In genomic region chr1:10866314-10867091, GRCh38 we compare ENCODE assay signal across 8 cellular contexts.
DNase-seq lines count a peak whose midpoint lies in the region; ATAC-seq and TF ChIP-seq lines count a peak whose summit lies in the region.

No MANE protein-coding gene starts in this region.

- peak; percentile 32 to 61 (median 45) for ATAC-seq in T-cell (replicated peaks in 1 of 4)
- ATAC-seq in central memory CD8-positive, alpha-beta T cell (replicated peaks; ENCODE audit: extremely low read depth, poor library complexity, severe bottlenecking), result no peak

- no peaks in the 10 kb centered on the region for H3K79me1 ChIP-seq in mesenchymal stem cell (replicated peaks; ENCODE audit: low read length, poor library complexity, severe bottlenecking)

- no peak overlapping the region for H3K9ac ChIP-seq in mesenchymal stem cell (ENCODE audit: low read length)

- peak overlapping the region; percentile 92 for H3K4me2 ChIP-seq in mesenchymal stem cell (ENCODE audit: low read length, poor library complexity, severe bottlenecking)

- no peak overlapping the region for H2BK120ac ChIP-seq in mesenchymal stem cell (ENCODE audit: low read depth, low read length)

- no peak overlapping the region for H3K14ac ChIP-seq in mesenchymal stem cell (ENCODE audit: low read length in 2 of 2)

- peak overlapping the region; percentile 58 to 68 (median 68) for H3K4me3 Mint-ChIP-seq in T-cell
- H3K4me3 Mint-ChIP-seq in central memory CD8-positive, alpha-beta T cell, result peak overlapping the region; percentile 63

- H3K36me3 ChIP-seq in HEK293 (ENCODE audit: control insufficient read depth in 2 of 2, insufficient read depth in 1 of 2, low read length in 2 of 2) (no peaks in the 10 kb centered on the region), mesenchymal stem cell (ENCODE audit: control insufficient read depth in 1 of 2, insufficient read depth in 2 of 2, low read depth in 1 of 2, low read length in 2 of 2) (no peaks in the 10 kb centered on the region), thymus (ENCODE audit: control insufficient read depth, insufficient read depth) (no peaks in the 10 kb centered on the region)

- DNase-seq in T-cell (peak in 22 of 34 experiments; percentile 2 to 37 (median 13)), mesenchymal stem cell (peak; percentile 22), cerebellar nuclear complex (lab: John Stamatoyannopoulos, UW) (no peak), SIG-M5 (lab: John Stamatoyannopoulos, UW) (no peak)
- DNase-seq in central memory CD8-positive, alpha-beta T cell (ENCODE audit: low spot score in 2 of 2), result no peak
- DNase-seq in NK-92 treated with Interleukin-12 subunit alpha and Interleukin-12 subunit beta, amount 100 ng/mL, for 24 hours (lab: John Stamatoyannopoulos, UW), result no peak

- peaks cover 12 to 30% (median 18%) of the 10 kb centered on the region in 3 donors for H3K4me1 Mint-ChIP-seq in T-cell
- H3K4me1 Mint-ChIP-seq in central memory CD8-positive, alpha-beta T cell, result peaks cover 8% of the 10 kb centered on the region

- H3K36me3 Mint-ChIP-seq in T-cell, result no peaks in the 10 kb centered on the region
- H3K36me3 Mint-ChIP-seq in central memory CD8-positive, alpha-beta T cell (ENCODE audit: insufficient read depth), result no peaks in the 10 kb centered on the region

- H2AK5ac ChIP-seq in mesenchymal stem cell (ENCODE audit: low read length, severe bottlenecking), result no peak overlapping the region

- H3K9me3 ChIP-seq in HEK293 (ENCODE audit: control insufficient read depth, insufficient read depth, low read depth, low read length) (no peaks in the 10 kb centered on the region), mesenchymal stem cell (ENCODE audit: control insufficient read depth, low read length) (no peaks in the 10 kb centered on the region), thymus (ENCODE audit: control insufficient read depth) (no peaks in the 10 kb centered on the region)

- no peak overlapping the region for H2BK12ac ChIP-seq in mesenchymal stem cell (ENCODE audit: low read length in 2 of 2)

- H3K27me3 ChIP-seq in mesenchymal stem cell (ENCODE audit: control insufficient read depth in 1 of 2, insufficient read depth in 1 of 2, low read length in 2 of 2), result peaks cover 75 to 88% of the 10 kb centered on the region in 2 experiments
- peaks cover 50% of the 10 kb centered on the region for H3K27me3 ChIP-seq in thymus (ENCODE audit: control insufficient read depth, insufficient read depth)

- H4K91ac ChIP-seq in mesenchymal stem cell (ENCODE audit: low read length), result no peak overlapping the region

- no peak for TF ChIP-seq CTCF in HEK293 (tag by site-specific recombination; IDR thresholded peaks at IDR 0.05)

- no peak overlapping the region for H2AFZ ChIP-seq in mesenchymal stem cell (ENCODE audit: low read depth, low read length)

- CTCF ChIA-PET in HEK293 (lab: Yijun Ruan, JAX), result interaction anchor here (0.6 to 2.0 kb wide), 12 partner anchors 12 to 437 kb away, joined by 3 to 8 read pairs (median 4); no protein-coding TSS in a partner anchor
- CTCF ChIA-PET in T-cell (lab: Charles Lee), result interaction anchor here in 1 of 2 donors (0.7 to 1.3 kb wide), 3 partner anchors 359 to 371 kb away, joined by 3 to 5 read pairs (median 4); no protein-coding TSS in a partner anchor

- H2BK15ac ChIP-seq in mesenchymal stem cell (ENCODE audit: low read depth, poor library complexity, severe bottlenecking), result no peak overlapping the region

- peaks cover 35 to 69% of the 10 kb centered on the region in 2 donors for H3K27me3 Mint-ChIP-seq in T-cell
- H3K27me3 Mint-ChIP-seq in central memory CD8-positive, alpha-beta T cell, result peaks cover 74% of the 10 kb centered on the region

- no peak overlapping the region for H4K8ac ChIP-seq in mesenchymal stem cell (ENCODE audit: low read length)

- H3K27ac ChIP-seq in HEK293 (ENCODE audit: extremely low read depth, low read depth, low read length) (no peak overlapping the region), mesenchymal stem cell (ENCODE audit: low read length, poor library complexity, severe bottlenecking) (no peak overlapping the region), thymus (ENCODE audit: low read depth) (no peak overlapping the region)

- H3K4ac ChIP-seq in mesenchymal stem cell (ENCODE audit: low read depth in 1 of 2, low read length in 2 of 2), result no peak overlapping the region

- H3K4me1 ChIP-seq in HEK293 (ENCODE audit: control insufficient read depth, insufficient read depth, low read length) (no peaks in the 10 kb centered on the region), mesenchymal stem cell (ENCODE audit: control insufficient read depth, insufficient read depth, low read depth, low read length) (peaks cover 10% of the 10 kb centered on the region), thymus (ENCODE audit: control insufficient read depth, insufficient read depth, low read length) (peaks cover 3% of the 10 kb centered on the region)

- POLR2A ChIA-PET in HEK293 (lab: Yijun Ruan, JAX), result interaction anchor here (0.6 to 0.7 kb wide), 2 partner anchors 338 to 895 kb away, joined by 3 read pairs; no protein-coding TSS in a partner anchor
- POLR2A ChIA-PET in T-cell (lab: Charles Lee), result interaction anchor here (0.5 to 0.6 kb wide), 2 partner anchors 229 to 907 kb away, joined by 4 to 5 read pairs; no protein-coding TSS in a partner anchor

- no peak overlapping the region for H2BK5ac ChIP-seq in mesenchymal stem cell (ENCODE audit: low read depth, low read length, poor library complexity, severe bottlenecking)

- H3K18ac ChIP-seq in mesenchymal stem cell (ENCODE audit: low read depth in 1 of 2, low read length in 2 of 2), result no peak overlapping the region

- 9% methylated on average over 23 of the region's 31 CpGs for WGBS in mesenchymal stem cell
- WGBS in thymus, result 6% methylated on average over 31 of the region's 31 CpGs

- no peak overlapping the region for H3K27ac Mint-ChIP-seq in T-cell
- no peak overlapping the region for H3K27ac Mint-ChIP-seq in central memory CD8-positive, alpha-beta T cell (ENCODE audit: low read depth)

- H3K4me3 ChIP-seq in HEK293 (ENCODE audit: low read depth, low read length), result peak overlapping the region; percentile 45
- peak overlapping the region; percentile 39 to 65 for H3K4me3 ChIP-seq in mesenchymal stem cell (ENCODE audit: insufficient read depth in 1 of 2, low read depth in 1 of 2, low read length in 2 of 2)
- H3K4me3 ChIP-seq in thymus (ENCODE audit: low read length), result peak overlapping the region; percentile 45

- no peaks in the 10 kb centered on the region for H3K9me3 Mint-ChIP-seq in T-cell
- no peaks in the 10 kb centered on the region for H3K9me3 Mint-ChIP-seq in central memory CD8-positive, alpha-beta T cell

- no peak overlapping the region for H3K23ac ChIP-seq in mesenchymal stem cell (ENCODE audit: low read length in 2 of 2)

TF ChIP-seq in HEK293, 187 proteins besides CTCF, POLR2A, EP300 and RAD21:
- TF ChIP-seq KLF1 (tag by site-specific recombination; IDR thresholded peaks at IDR 0.05) (0 out of 2 replicates have a peak, but pooled peaks have one; percentile 26), EGR2 (tag by site-specific recombination; IDR thresholded peaks at IDR 0.05; ENCODE audit: low read depth) (peak; percentile 50; the same call in 1 of the 2 replicates), ZFHX2 (tag by site-specific recombination; conservative IDR thresholded peaks at IDR 0.05) (peak; percentile 75), ZNF600 (tag by site-specific recombination; IDR thresholded peaks at IDR 0.05) (peak; percentile 40; the same call in 1 of the 2 replicates), SP2 (tag by site-specific recombination; IDR thresholded peaks at IDR 0.05) (peak; percentile 10; the same call in 1 of the 2 replicates), ZNF433 (tag by site-specific recombination; IDR thresholded peaks at IDR 0.05; ENCODE audit: low read depth) (no peak), KLF8 (tag by site-specific recombination; IDR thresholded peaks at IDR 0.05) (peak; percentile 15; the same call in 1 of the 2 replicates), KLF9 (tag by site-specific recombination; IDR thresholded peaks at IDR 0.05; ENCODE audit: low read depth) (0 out of 2 replicates have a peak, but pooled peaks have one; percentile 48), GLIS1 (tag by site-specific recombination; IDR thresholded peaks at IDR 0.05) (0 out of 2 replicates have a peak, but pooled peaks have one; percentile 17), RBAK (tag by site-specific recombination; IDR thresholded peaks at IDR 0.05) (no peak), ZEB2 (tag by site-specific recombination; IDR thresholded peaks at IDR 0.05) (0 out of 2 replicates have a peak, but pooled peaks have one; percentile 12), ZNF292 (tag by site-specific recombination; IDR thresholded peaks at IDR 0.05; ENCODE audit: borderline replicate concordance, low read depth) (no peak)
- TF ChIP-seq, protein P1, sequence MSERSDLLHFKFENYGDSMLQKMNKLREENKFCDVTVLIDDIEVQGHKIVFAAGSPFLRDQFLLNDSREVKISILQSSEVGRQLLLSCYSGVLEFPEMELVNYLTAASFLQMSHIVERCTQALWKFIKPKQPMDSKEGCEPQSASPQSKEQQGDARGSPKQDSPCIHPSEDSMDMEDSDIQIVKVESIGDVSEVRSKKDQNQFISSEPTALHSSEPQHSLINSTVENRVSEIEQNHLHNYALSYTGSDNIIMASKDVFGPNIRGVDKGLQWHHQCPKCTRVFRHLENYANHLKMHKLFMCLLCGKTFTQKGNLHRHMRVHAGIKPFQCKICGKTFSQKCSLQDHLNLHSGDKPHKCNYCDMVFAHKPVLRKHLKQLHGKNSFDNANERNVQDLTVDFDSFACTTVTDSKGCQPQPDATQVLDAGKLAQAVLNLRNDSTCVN (tag by site-specific recombination; optimal IDR thresholded peaks at IDR 0.05), result peak; percentile 43
- TF ChIP-seq, protein P2, sequence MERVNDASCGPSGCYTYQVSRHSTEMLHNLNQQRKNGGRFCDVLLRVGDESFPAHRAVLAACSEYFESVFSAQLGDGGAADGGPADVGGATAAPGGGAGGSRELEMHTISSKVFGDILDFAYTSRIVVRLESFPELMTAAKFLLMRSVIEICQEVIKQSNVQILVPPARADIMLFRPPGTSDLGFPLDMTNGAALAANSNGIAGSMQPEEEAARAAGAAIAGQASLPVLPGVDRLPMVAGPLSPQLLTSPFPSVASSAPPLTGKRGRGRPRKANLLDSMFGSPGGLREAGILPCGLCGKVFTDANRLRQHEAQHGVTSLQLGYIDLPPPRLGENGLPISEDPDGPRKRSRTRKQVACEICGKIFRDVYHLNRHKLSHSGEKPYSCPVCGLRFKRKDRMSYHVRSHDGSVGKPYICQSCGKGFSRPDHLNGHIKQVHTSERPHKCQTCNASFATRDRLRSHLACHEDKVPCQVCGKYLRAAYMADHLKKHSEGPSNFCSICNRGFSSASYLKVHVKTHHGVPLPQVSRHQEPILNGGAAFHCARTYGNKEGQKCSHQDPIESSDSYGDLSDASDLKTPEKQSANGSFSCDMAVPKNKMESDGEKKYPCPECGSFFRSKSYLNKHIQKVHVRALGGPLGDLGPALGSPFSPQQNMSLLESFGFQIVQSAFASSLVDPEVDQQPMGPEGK (tag by site-specific recombination; IDR thresholded peaks at IDR 0.05), result 0 out of 2 replicates have a peak, but pooled peaks have one; percentile 14

Comparison
In these comparisons a context has a peak if more than half of its experiments do, and no peak if none do; other contexts are left out.
1. DNase-seq: peak in T-cell (22 of 34) and mesenchymal stem cell (single experiment); none in central memory CD8-positive, alpha-beta T cell (0 of 2), NK-92 treated with Interleukin-12 subunit alpha and Interleukin-12 subunit beta, amount 100 ng/mL, for 24 hours (single experiment), cerebellar nuclear complex (0 of 2) and SIG-M5 (single experiment).
2. Peak in every context shown above with its lines, with median percentiles within 50 percentile points of each other: H3K4me3 ChIP-seq.